In genomic region chr14:101186544-101186943, GRCh38 we compare ENCODE assay signal across 14 cellular contexts.
DNase-seq lines count a peak whose midpoint lies in the region; TF ChIP-seq lines count a peak whose summit lies in the region.
"Had no signal": no experiment of that assay in that cellular context is flagged by ENCODE, and none has a peak within 500 bp of the region (broad histone marks: within the 10 kb centered on the region; RNA-seq: fewer than 3 reads in every experiment).

No MANE protein-coding gene starts in this region.

- no peaks in the 10 kb centered on the region for H3K36me3 ChIP-seq in BLaER1
- no peaks in the 10 kb centered on the region for H3K36me3 ChIP-seq in BLaER1 treated with 17β-estradiol and CSF1 and Interleukin-3, amounts not matched to agents 10 nM and 100 nM
- no peaks in the 10 kb centered on the region for H3K36me3 ChIP-seq in neural progenitor cell
- H3K36me3 ChIP-seq: BE2C had no signal

- H3F3A ChIP-seq in neural progenitor cell (ENCODE audit: low read depth): no peaks in the 10 kb centered on the region

- H3K9me3 ChIP-seq in BLaER1: peaks cover 6% of the 10 kb centered on the region; the same call in 1 of the 2 replicates
- H3K9me3 ChIP-seq in BLaER1 treated with 17β-estradiol and CSF1 and Interleukin-3, amounts not matched to agents 10 nM and 100 nM (replicated peaks in 1 of 11): peaks cover 0 to 7% (median 0%) of the 10 kb centered on the region in 11 experiments; a peak in 1 of 22 replicates
- no peaks in the 10 kb centered on the region for H3K9me3 ChIP-seq in neural progenitor cell (ENCODE audit: low read depth)
- H3K9me3 ChIP-seq: BE2C had no signal

- H3K27me3 ChIP-seq in BLaER1 (no peaks in the 10 kb centered on the region), neural progenitor cell (no peaks in the 10 kb centered on the region)
- no peaks in the 10 kb centered on the region for H3K27me3 ChIP-seq in BLaER1 treated with 17β-estradiol and CSF1 and Interleukin-3, amounts not matched to agents 10 nM and 100 nM
- H3K27me3 ChIP-seq: BE2C had no signal

- H3K27me3 Mint-ChIP-seq in endothelial cell (ENCODE audit: unreplicated experiment) (peaks cover 3% of the 10 kb centered on the region), neural progenitor cell (ENCODE audit: insufficient read depth, low read depth) (peaks cover 14% of the 10 kb centered on the region)

- peak overlapping the region; percentile 53 for H3K4me2 ChIP-seq in BLaER1
- peak overlapping the region in 8 of 11 experiments; percentile 16 to 70 (median 53); a peak in 14 of 22 replicates for H3K4me2 ChIP-seq in BLaER1 treated with 17β-estradiol and CSF1 and Interleukin-3, amounts not matched to agents 10 nM and 100 nM
- H3K4me2 ChIP-seq in neural progenitor cell: no peak overlapping the region

- peaks cover 16% of the 10 kb centered on the region for H3K4me1 Mint-ChIP-seq in endothelial cell (ENCODE audit: unreplicated experiment)
- H3K4me1 Mint-ChIP-seq in neural progenitor cell: peaks cover 38% of the 10 kb centered on the region

- no peak overlapping the region for H3K9ac ChIP-seq in BLaER1
- H3K9ac ChIP-seq in BLaER1 treated with 17β-estradiol and CSF1 and Interleukin-3, amounts not matched to agents 10 nM and 100 nM: no peak overlapping the region
- H3K9ac ChIP-seq in neural progenitor cell: no peak overlapping the region

- H3K9me3 Mint-ChIP-seq in endothelial cell (ENCODE audit: unreplicated experiment) (no peaks in the 10 kb centered on the region), neural progenitor cell (peaks cover 4% of the 10 kb centered on the region)
- H3K9me3 Mint-ChIP-seq: CD8-positive, alpha-beta T cell had no signal

- no peak for DNase-seq in endothelial cell (ENCODE audit: low spot score)
- DNase-seq in neural progenitor cell (ENCODE audit: low spot score): no peak
- DNase-seq in dermis blood vessel endothelial cell: no peak
- no peak for DNase-seq in NCI-H1092 (lab: John Stamatoyannopoulos, UW)
- no peak for DNase-seq in HT-29 (ENCODE audit: low spot score)
- DNase-seq: BE2C, DMS79 treated with DMSO at 0.1 percent for 48 hours, NCI-H1436, NCI-H774, SHP77 had no signal

- H4K20me1 ChIP-seq in BLaER1 (no peaks in the 10 kb centered on the region), neural progenitor cell (ENCODE audit: low read depth) (no peaks in the 10 kb centered on the region)
- H4K20me1 ChIP-seq in BLaER1 treated with 17β-estradiol and CSF1 and Interleukin-3, amounts not matched to agents 10 nM and 100 nM: no peaks in the 10 kb centered on the region

- no peak overlapping the region for H3K4me3 ChIP-seq in BLaER1
- H3K4me3 ChIP-seq in BLaER1 treated with 17β-estradiol and CSF1 and Interleukin-3, amounts not matched to agents 10 nM and 100 nM: no peak overlapping the region
- H3K4me3 ChIP-seq in neural progenitor cell: no peak overlapping the region

- peak overlapping the region; percentile 36 for H3K27ac Mint-ChIP-seq in endothelial cell (ENCODE audit: unreplicated experiment)
- H3K27ac Mint-ChIP-seq in neural progenitor cell: peak overlapping the region; percentile 62
- H3K27ac Mint-ChIP-seq: CD8-positive, alpha-beta T cell had no signal

- no peak overlapping the region for H2AFZ ChIP-seq in neural progenitor cell (replicated peaks)

- H3K4me3 Mint-ChIP-seq in endothelial cell (ENCODE audit: unreplicated experiment) (no peak overlapping the region), neural progenitor cell (no peak overlapping the region)
- H3K4me3 Mint-ChIP-seq: CD8-positive, alpha-beta T cell had no signal

- H3K4me1 ChIP-seq in BLaER1 (peaks cover 68% of the 10 kb centered on the region), neural progenitor cell (peaks cover 18% of the 10 kb centered on the region)
- peaks cover 0 to 70% (median 43%) of the 10 kb centered on the region in 10 experiments; a peak in 15 of 20 replicates for H3K4me1 ChIP-seq in BLaER1 treated with 17β-estradiol and CSF1 and Interleukin-3, amounts not matched to agents 10 nM and 100 nM
- H3K4me1 ChIP-seq: BE2C had no signal

- H3K27ac ChIP-seq in BLaER1 (no peak overlapping the region), neural progenitor cell (no peak overlapping the region)
- no peak overlapping the region for H3K27ac ChIP-seq in BLaER1 treated with 17β-estradiol and CSF1 and Interleukin-3, amounts not matched to agents 10 nM and 100 nM
- H3K27ac ChIP-seq: HL-60 had no signal

- TF ChIP-seq CTCF in endothelial cell (IDR thresholded peaks at IDR 0.05; ENCODE audit: unreplicated experiment) (no peak), neural progenitor cell (IDR thresholded peaks at IDR 0.05) (no peak)

- H3K36me3 Mint-ChIP-seq in endothelial cell (ENCODE audit: low read depth, unreplicated experiment): peaks cover 3% of the 10 kb centered on the region
- H3K36me3 Mint-ChIP-seq in neural progenitor cell: no peaks in the 10 kb centered on the region
- H3K36me3 Mint-ChIP-seq: CD8-positive, alpha-beta T cell had no signal

- H3K79me2 ChIP-seq in neural progenitor cell (ENCODE audit: low read depth): no peaks in the 10 kb centered on the region
